1 cellular context compared by ENCODE assay signal in genomic region chr6:29976253-29976587, GRCh38.
TF ChIP-seq lines count a peak whose summit lies in the region.

No MANE protein-coding gene starts in this region.

TF ChIP-seq in K562, 482 proteins besides CTCF, POLR2A, EP300 and RAD21 (continued from another document):
- TF ChIP-seq BRF2 (IDR thresholded peaks at IDR 0.05; ENCODE audit: borderline replicate concordance, insufficient read depth, insufficient read length): no peak
- no peak for TF ChIP-seq EP400 (IDR thresholded peaks at IDR 0.05)
- no peak for TF ChIP-seq CBX2 (IDR thresholded peaks at IDR 0.05; ENCODE audit: insufficient read depth, low read length, poor library complexity, severe bottlenecking)
- TF ChIP-seq KLF10 (CRISPR knock-in tag; IDR thresholded peaks at IDR 0.05): no peak
- no peak for TF ChIP-seq WHSC1 (IDR thresholded peaks at IDR 0.05; ENCODE audit: low read length)
- no peak for TF ChIP-seq ZBTB2 (IDR thresholded peaks at IDR 0.05)
- no peak for TF ChIP-seq TRIM28 (IDR thresholded peaks at IDR 0.05)
